ENCODE assay signal across 1 cellular context in genomic region chr19:55229789-55230182, GRCh38.
TF ChIP-seq lines count a peak whose summit lies in the region.

No MANE protein-coding gene starts in this region.

TF ChIP-seq in endothelial cell of umbilical vein, 7 proteins besides CTCF, POLR2A, EP300 and RAD21:
- TF ChIP-seq POLR2AphosphoS5 (IDR thresholded peaks at IDR 0.05; ENCODE audit: insufficient read depth, low read depth, low read length) (no peak), MYC (IDR thresholded peaks at IDR 0.05; ENCODE audit: low read depth, low read length) (no peak), JUN (IDR thresholded peaks at IDR 0.05; ENCODE audit: borderline replicate concordance, insufficient read depth, insufficient read length, low read depth) (no peak), EZH2 (IDR thresholded peaks at IDR 0.05; ENCODE audit: borderline replicate concordance, low read depth, low read length, severe bottlenecking) (no peak), GATA2 (IDR thresholded peaks at IDR 0.05; ENCODE audit: insufficient read depth, insufficient read length, low read depth, low read length) (no peak), FOS (IDR thresholded peaks at IDR 0.05; ENCODE audit: borderline replicate concordance, insufficient read depth, low read length) (no peak), MAX (IDR thresholded peaks at IDR 0.05; ENCODE audit: insufficient read depth, insufficient read length) (no peak)
